ENCODE assay signal across 27 cellular contexts in the genomic region with DNA sequence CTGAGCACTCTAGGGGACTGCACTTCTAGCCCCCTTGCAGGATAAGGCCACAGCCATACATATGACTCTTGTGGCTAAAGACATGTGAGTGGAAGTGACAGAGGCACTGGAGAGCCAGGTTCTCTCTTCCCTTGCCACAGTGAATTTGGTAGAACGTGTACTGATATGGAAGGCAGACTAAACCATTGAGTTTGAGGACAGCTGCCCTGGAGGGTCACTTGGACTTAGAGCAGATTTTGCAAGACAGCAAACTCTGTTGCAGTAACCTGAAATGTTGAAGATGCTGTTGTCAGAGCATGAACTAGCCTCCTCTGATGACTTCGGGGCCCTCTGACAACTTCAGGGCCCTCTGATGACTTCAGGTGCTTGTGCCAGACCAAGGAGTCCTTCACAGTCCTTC.
DNase-seq lines count a peak whose midpoint lies in the region; ATAC-seq and TF ChIP-seq lines count a peak whose summit lies in the region.
"Had no signal": no experiment of that assay in that cellular context is flagged by ENCODE, and none has a peak within 500 bp of the region (broad histone marks: within the 10 kb centered on the region; RNA-seq: fewer than 3 reads in every experiment).

No MANE protein-coding gene starts in this region.

- H3K27me3 Mint-ChIP-seq in activated naive CD4-positive, alpha-beta T cell treated with anti-CD3 and anti-CD28 coated beads, Interleukin-2, amount 50 U/mL, for 24 hours: no peaks in the 10 kb centered on the region
- no peaks in the 10 kb centered on the region for H3K27me3 Mint-ChIP-seq in activated CD8-positive, alpha-beta T cell treated with anti-CD3 and anti-CD28 coated beads for 36 hours
- H3K27me3 Mint-ChIP-seq in dendritic cell treated with granulocyte-macrophage colony-stimulating factor and Interleukin-4, amounts not matched to agents 40 ng/mL and 50 ng/mL, for 4 days: no peaks in the 10 kb centered on the region
- H3K27me3 Mint-ChIP-seq in stimulated activated naive B cell treated with anti-CD40 and anti-IgM and Interleukin-4, amounts not matched to agents 10 μg/mL and 1 μg/mL and 100 μg/mL, for 72 hours: no peaks in the 10 kb centered on the region

- TF ChIP-seq CTCF in activated CD8-positive, alpha-beta T cell treated with anti-CD3 and anti-CD28 coated beads for 36 hours (IDR thresholded peaks at IDR 0.05): no peak

- peaks cover 17% of the 10 kb centered on the region for H3K36me3 Mint-ChIP-seq in activated naive CD4-positive, alpha-beta T cell treated with anti-CD3 and anti-CD28 coated beads, Interleukin-2, amount 50 U/mL, for 24 hours
- peaks cover 19% of the 10 kb centered on the region for H3K36me3 Mint-ChIP-seq in activated CD8-positive, alpha-beta T cell treated with anti-CD3 and anti-CD28 coated beads for 36 hours (ENCODE audit: low read depth)
- H3K36me3 Mint-ChIP-seq in dendritic cell treated with granulocyte-macrophage colony-stimulating factor and Interleukin-4, amounts not matched to agents 40 ng/mL and 50 ng/mL, for 4 days (ENCODE audit: low read depth): peaks cover 16% of the 10 kb centered on the region
- peaks cover 8 to 10% of the 10 kb centered on the region in 2 donors for H3K36me3 Mint-ChIP-seq in stimulated activated naive B cell treated with anti-CD40 and anti-IgM and Interleukin-4, amounts not matched to agents 10 μg/mL and 1 μg/mL and 100 μg/mL, for 72 hours

- peaks cover 92% of the 10 kb centered on the region for H3K4me1 Mint-ChIP-seq in activated naive CD4-positive, alpha-beta T cell treated with anti-CD3 and anti-CD28 coated beads, Interleukin-2, amount 50 U/mL, for 24 hours
- H3K4me1 Mint-ChIP-seq in activated CD8-positive, alpha-beta T cell treated with anti-CD3 and anti-CD28 coated beads for 36 hours (ENCODE audit: low read depth): peaks cover 79% of the 10 kb centered on the region
- peaks cover 46% of the 10 kb centered on the region for H3K4me1 Mint-ChIP-seq in dendritic cell treated with granulocyte-macrophage colony-stimulating factor and Interleukin-4, amounts not matched to agents 40 ng/mL and 50 ng/mL, for 4 days (ENCODE audit: low read depth)
- peaks cover 34 to 37% of the 10 kb centered on the region in 2 donors for H3K4me1 Mint-ChIP-seq in stimulated activated naive B cell treated with anti-CD40 and anti-IgM and Interleukin-4, amounts not matched to agents 10 μg/mL and 1 μg/mL and 100 μg/mL, for 72 hours

- H3K4me3 Mint-ChIP-seq in activated naive CD4-positive, alpha-beta T cell treated with anti-CD3 and anti-CD28 coated beads, Interleukin-2, amount 50 U/mL, for 24 hours: peak overlapping the region; percentile 78
- H3K4me3 Mint-ChIP-seq in activated CD8-positive, alpha-beta T cell treated with anti-CD3 and anti-CD28 coated beads for 36 hours: peak overlapping the region; percentile 29
- no peak overlapping the region for H3K4me3 Mint-ChIP-seq in dendritic cell treated with granulocyte-macrophage colony-stimulating factor and Interleukin-4, amounts not matched to agents 40 ng/mL and 50 ng/mL, for 4 days
- H3K4me3 Mint-ChIP-seq in stimulated activated naive B cell treated with anti-CD40 and anti-IgM and Interleukin-4, amounts not matched to agents 10 μg/mL and 1 μg/mL and 100 μg/mL, for 72 hours: peak overlapping the region in 1 of 2 donors; percentile 58

- CTCF ChIA-PET in activated CD8-positive, alpha-beta T cell treated with anti-CD3 and anti-CD28 coated beads for 36 hours (lab: Charles Lee): interaction anchor here (1.2 kb wide), 2 partner anchors 9 to 11 kb away, joined by 3 to 7 read pairs; no protein-coding TSS in a partner anchor

- POLR2A ChIA-PET in activated CD8-positive, alpha-beta T cell treated with anti-CD3 and anti-CD28 coated beads for 36 hours (lab: Charles Lee): interaction anchor here (0.9 to 1.4 kb wide), 4 partner anchors 8 to 85 kb away, joined by 3 to 7 read pairs (median 4); partner anchors contain the start of gene ELMO1

- peak; percentile 3 for ATAC-seq in activated CD8-positive, alpha-beta T cell treated with anti-CD3 and anti-CD28 coated beads for 36 hours
- no peak for ATAC-seq in stimulated activated naive B cell treated with anti-CD40 and anti-IgM and Interleukin-4, amounts not matched to agents 10 μg/mL and 1 μg/mL and 100 μg/mL, for 72 hours (replicated peaks)
- ATAC-seq in GM21786 (IDR thresholded peaks at IDR 0.05; ENCODE audit: unreplicated experiment): no peak
- ATAC-seq: heart left ventricle, lower lobe of right lung, Panc1 had no signal

- peak overlapping the region; percentile 100 for H3K27ac Mint-ChIP-seq in activated naive CD4-positive, alpha-beta T cell treated with anti-CD3 and anti-CD28 coated beads, Interleukin-2, amount 50 U/mL, for 24 hours
- peak overlapping the region; percentile 93 for H3K27ac Mint-ChIP-seq in activated CD8-positive, alpha-beta T cell treated with anti-CD3 and anti-CD28 coated beads for 36 hours
- peak overlapping the region; percentile 37 for H3K27ac Mint-ChIP-seq in dendritic cell treated with granulocyte-macrophage colony-stimulating factor and Interleukin-4, amounts not matched to agents 40 ng/mL and 50 ng/mL, for 4 days
- peak overlapping the region; percentile 89 for H3K27ac Mint-ChIP-seq in stimulated activated naive B cell treated with anti-CD40 and anti-IgM and Interleukin-4, amounts not matched to agents 10 μg/mL and 1 μg/mL and 100 μg/mL, for 72 hours

- H3K9me3 Mint-ChIP-seq in activated naive CD4-positive, alpha-beta T cell treated with anti-CD3 and anti-CD28 coated beads, Interleukin-2, amount 50 U/mL, for 24 hours: peaks cover 14% of the 10 kb centered on the region
- H3K9me3 Mint-ChIP-seq in activated CD8-positive, alpha-beta T cell treated with anti-CD3 and anti-CD28 coated beads for 36 hours: peaks cover 4% of the 10 kb centered on the region
- no peaks in the 10 kb centered on the region for H3K9me3 Mint-ChIP-seq in dendritic cell treated with granulocyte-macrophage colony-stimulating factor and Interleukin-4, amounts not matched to agents 40 ng/mL and 50 ng/mL, for 4 days
- peaks cover 3 to 4% of the 10 kb centered on the region in 2 donors for H3K9me3 Mint-ChIP-seq in stimulated activated naive B cell treated with anti-CD40 and anti-IgM and Interleukin-4, amounts not matched to agents 10 μg/mL and 1 μg/mL and 100 μg/mL, for 72 hours

- intact Hi-C loops in activated CD8-positive, alpha-beta T cell treated with anti-CD3 and anti-CD28 coated beads for 36 hours (cut with micrococcal nuclease): loop anchor here (5.0 kb wide), 1 partner anchor 49 kb away; no protein-coding TSS in a partner anchor
- intact Hi-C loops in dendritic cell treated with granulocyte-macrophage colony-stimulating factor and Interleukin-4, amounts not matched to agents 40 ng/mL and 50 ng/mL, for 4 days (cut with micrococcal nuclease): no loop called here

- no peak for DNase-seq in activated naive CD4-positive, alpha-beta T cell treated with Interleukin-2 at 50 U/mL for 16 hours
- DNase-seq in activated CD8-positive, alpha-beta T cell treated with anti-CD3 and anti-CD28 coated beads for 36 hours: no peak
- no peak for DNase-seq in stimulated activated naive B cell treated with anti-CD40 and anti-IgM and Interleukin-4, amounts not matched to agents 10 μg/mL and 1 μg/mL and 100 μg/mL, for 72 hours
- no peak for DNase-seq in NCI-H2107 (lab: John Stamatoyannopoulos, UW)
- DNase-seq: activated CD4-positive, CD25-positive, alpha-beta regulatory T cell; activated effector memory CD4-positive, alpha-beta T cell treated with Interleukin-2 at 50 U/mL for 16 hours; Calu3; DMS79 treated with DMSO at 0.1 percent for 48 hours; effector CD8-positive, alpha-beta T cell; erythroblast; GF-D8; HCEC 1CT; heart left ventricle; lower lobe of right lung; NCI-H1417; NCI-H2081; NCI-H226; NCI-H69; ovary; retina; SHP77; small intestine; stimulated activated CD8-positive, alpha-beta memory T cell treated with anti-CD3 and anti-CD28 coated beads, Interleukin-4, amount 100 ng/mL, for 48 hours had no signal

Comparison
In these comparisons a context has a peak if more than half of its experiments do, and no peak if none do; other contexts are left out.
1. H3K27ac Mint-ChIP-seq: peak in every context shown above with its lines; median percentile 100 in activated naive CD4-positive, alpha-beta T cell treated with anti-CD3 and anti-CD28 coated beads, Interleukin-2, amount 50 U/mL, for 24 hours; 93 in activated CD8-positive, alpha-beta T cell treated with anti-CD3 and anti-CD28 coated beads for 36 hours; 89 in stimulated activated naive B cell treated with anti-CD40 and anti-IgM and Interleukin-4, amounts not matched to agents 10 μg/mL and 1 μg/mL and 100 μg/mL, for 72 hours; 37 in dendritic cell treated with granulocyte-macrophage colony-stimulating factor and Interleukin-4, amounts not matched to agents 40 ng/mL and 50 ng/mL, for 4 days.